ENCODE assay signal across 15 cellular contexts in the genomic region with DNA sequence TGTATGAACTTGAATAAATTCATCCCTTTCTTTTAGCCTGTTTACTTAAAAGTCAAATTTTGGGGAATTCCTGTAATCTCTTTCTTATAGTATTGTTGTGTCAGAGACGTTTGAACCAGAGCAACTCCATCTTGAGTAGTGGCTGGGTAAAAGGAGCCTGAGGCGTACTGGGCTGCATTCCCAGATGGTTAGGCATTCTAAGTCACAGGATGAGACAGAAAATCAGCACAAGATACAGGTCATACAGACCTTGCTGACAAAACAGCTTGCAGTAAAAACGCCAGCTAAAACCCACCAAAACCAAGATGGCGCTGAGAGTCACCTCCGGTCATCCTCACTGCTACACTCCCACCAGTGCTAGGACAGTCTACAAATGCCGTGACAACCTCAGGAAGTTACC.
"Had no signal": no experiment of that assay in that cellular context is flagged by ENCODE, and none has a peak within 500 bp of the region (broad histone marks: within the 10 kb centered on the region; RNA-seq: fewer than 3 reads in every experiment).

No MANE protein-coding gene starts in this region.

- H3K27me3 ChIP-seq: brain microvascular endothelial cell, dorsolateral prefrontal cortex, esophagus muscularis mucosa, vagina had no signal

- H3K9me3 ChIP-seq: esophagus muscularis mucosa, vagina had no signal

- H3K4me1 Mint-ChIP-seq: activated CD4-positive, alpha-beta memory T cell treated with anti-CD3 and anti-CD28 coated beads, Interleukin-2, amount 10 ng/mL, durations not matched to agents 7 days and 5 days; immature natural killer cell had no signal

- DNase-seq: activated CD4-positive, alpha-beta memory T cell treated with anti-CD3 and anti-CD28 coated beads, Interleukin-2, amount 10 ng/mL, durations not matched to agents 7 days and 5 days; activated CD4-positive, CD25-positive, alpha-beta regulatory T cell treated with anti-CD3 and anti-CD28 coated beads, Interleukin-2, amount 50 U/mL, for 72 hours; activated gamma-delta T cell; activated naive CD8-positive, alpha-beta T cell treated with anti-CD3 and anti-CD28 coated beads for 36 hours; activated T-cell treated with anti-CD3 and anti-CD28 coated beads, Interleukin-2, amount 50 U/mL, for 48 hours; brain microvascular endothelial cell; cerebellar nuclear complex; dorsolateral prefrontal cortex; glutamatergic neuron; immature natural killer cell; retina had no signal

- H3K4me3 Mint-ChIP-seq: activated CD4-positive, alpha-beta memory T cell treated with anti-CD3 and anti-CD28 coated beads, Interleukin-2, amount 10 ng/mL, durations not matched to agents 7 days and 5 days; activated naive CD8-positive, alpha-beta T cell treated with anti-CD3 and anti-CD28 coated beads for 36 hours; immature natural killer cell; nephron; T-helper 1 cell treated with Interleukin-12 subunit alpha and Interleukin-12 subunit beta and Interleukin-4 antibody, amounts not matched to agents 30 μg/mL and 1 μg/mL, for 36 hours had no signal

- H3K4me3 ChIP-seq: dorsolateral prefrontal cortex, vagina had no signal

- H3K27me3 Mint-ChIP-seq: activated CD4-positive, alpha-beta memory T cell treated with anti-CD3 and anti-CD28 coated beads, Interleukin-2, amount 10 ng/mL, durations not matched to agents 7 days and 5 days had no signal

- H3K27ac Mint-ChIP-seq: activated CD4-positive, alpha-beta memory T cell treated with anti-CD3 and anti-CD28 coated beads, Interleukin-2, amount 10 ng/mL, durations not matched to agents 7 days and 5 days; activated naive CD8-positive, alpha-beta T cell treated with anti-CD3 and anti-CD28 coated beads for 36 hours; immature natural killer cell; T-helper 1 cell treated with Interleukin-12 subunit alpha and Interleukin-12 subunit beta and Interleukin-4 antibody, amounts not matched to agents 30 μg/mL and 1 μg/mL, for 36 hours had no signal

- H3K36me3 Mint-ChIP-seq: activated naive CD8-positive, alpha-beta T cell treated with anti-CD3 and anti-CD28 coated beads for 36 hours; immature natural killer cell had no signal

- H3K9me3 Mint-ChIP-seq: activated CD4-positive, alpha-beta memory T cell treated with anti-CD3 and anti-CD28 coated beads, Interleukin-2, amount 10 ng/mL, durations not matched to agents 7 days and 5 days; activated naive CD8-positive, alpha-beta T cell treated with anti-CD3 and anti-CD28 coated beads for 36 hours; nephron; T-helper 1 cell treated with Interleukin-12 subunit alpha and Interleukin-12 subunit beta and Interleukin-4 antibody, amounts not matched to agents 30 μg/mL and 1 μg/mL, for 36 hours had no signal

- H3K27ac ChIP-seq: brain microvascular endothelial cell, dorsolateral prefrontal cortex, esophagus muscularis mucosa, vagina had no signal

- H3K36me3 ChIP-seq: brain microvascular endothelial cell, esophagus muscularis mucosa, vagina had no signal

- H3K4me1 ChIP-seq: vagina had no signal
